ENCODE assay signal across 1 cellular context in genomic region chr19:2358548-2359173, GRCh38.
TF ChIP-seq lines count a peak whose summit lies in the region.

No MANE protein-coding gene starts in this region.

TF ChIP-seq in HepG2, 621 proteins besides CTCF, POLR2A, EP300 and RAD21:
- TF ChIP-seq HDAC6 (IDR thresholded peaks at IDR 0.05; ENCODE audit: low read depth, low read length) = no peak
- no peak for TF ChIP-seq ZNF878 (CRISPR knock-in tag; IDR thresholded peaks at IDR 0.05)
- no peak for TF ChIP-seq THYN1 (CRISPR knock-in tag; IDR thresholded peaks at IDR 0.05; ENCODE audit: borderline replicate concordance, low read depth)
- no peak for TF ChIP-seq ZNF567 (CRISPR knock-in tag; IDR thresholded peaks at IDR 0.05; ENCODE audit: borderline replicate concordance)
- no peak for TF ChIP-seq NFKBIZ (CRISPR knock-in tag; IDR thresholded peaks at IDR 0.05)
- no peak for TF ChIP-seq FOXJ3 (CRISPR knock-in tag; IDR thresholded peaks at IDR 0.05; ENCODE audit: borderline replicate concordance)
- no peak for TF ChIP-seq TEAD3 (CRISPR knock-in tag; optimal IDR thresholded peaks at IDR 0.05; ENCODE audit: borderline replicate concordance)
- TF ChIP-seq ZNF839 (CRISPR knock-in tag; IDR thresholded peaks at IDR 0.05; ENCODE audit: borderline replicate concordance) = no peak
- TF ChIP-seq PAWR (CRISPR knock-in tag; IDR thresholded peaks at IDR 0.05; ENCODE audit: borderline replicate concordance) = no peak
- TF ChIP-seq ZNF609 (CRISPR knock-in tag; IDR thresholded peaks at IDR 0.05; ENCODE audit: borderline replicate concordance) = no peak
- no peak for TF ChIP-seq LRRFIP1 (CRISPR knock-in tag; conservative IDR thresholded peaks at IDR 0.05)
- TF ChIP-seq DZIP1 (CRISPR knock-in tag; IDR thresholded peaks at IDR 0.05) = no peak
- no peak for TF ChIP-seq ZFP36L2 (CRISPR knock-in tag; IDR thresholded peaks at IDR 0.05)
- no peak for TF ChIP-seq IKZF5 (CRISPR knock-in tag; IDR thresholded peaks at IDR 0.05)
- no peak for TF ChIP-seq PBX3 (CRISPR knock-in tag; IDR thresholded peaks at IDR 0.05; ENCODE audit: borderline replicate concordance)
